Comparison of ENCODE assay signal across 25 cellular contexts in the genomic region with DNA sequence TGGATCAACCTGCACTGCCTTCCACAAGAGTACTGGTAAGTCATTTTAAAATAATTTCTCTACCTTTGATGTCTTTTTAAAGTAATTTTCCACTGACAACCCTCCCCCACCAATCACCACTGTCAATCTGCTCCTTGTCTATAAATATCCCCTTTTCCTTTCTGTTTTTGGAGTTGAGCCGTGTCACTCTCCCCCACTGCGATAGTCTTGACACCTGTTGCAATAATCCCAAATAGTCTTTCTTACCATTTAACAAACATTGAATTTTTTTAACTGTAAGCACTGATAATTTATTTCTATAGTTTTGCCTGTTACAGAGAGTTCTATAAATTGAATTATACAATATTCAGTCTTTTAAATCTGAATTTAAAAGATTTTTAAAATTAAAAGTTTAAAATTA.
"Had no signal": no experiment of that assay in that cellular context is flagged by ENCODE, and none has a peak within 500 bp of the region (broad histone marks: within the 10 kb centered on the region; RNA-seq: fewer than 3 reads in every experiment).

No MANE protein-coding gene starts in this region.

- H3K9me3 ChIP-seq: ovary, prostate gland, suprapubic skin, thoracic aorta, tibial artery, uterus had no signal

- H3K27ac ChIP-seq: lower lobe of right lung, ovary, prostate gland, spleen, suprapubic skin, thoracic aorta, tibial artery, uterus had no signal

- ATAC-seq: left cardiac atrium; left lobe of liver; left ventricle myocardium superior; lower lobe of right lung; naive thymus-derived CD4-positive, alpha-beta T cell; natural killer cell treated with Interleukin-12 subunit alpha and Interleukin-12 subunit beta and Interleukin-15 and Interleukin-18, amount 100 ng/mL, for 72 hours; right cardiac atrium; sciatic nerve; stimulated activated effector memory CD8-positive, alpha-beta T cell treated with anti-CD3 and anti-CD28 coated beads, Interleukin-12 subunit alpha, Interleukin-12 subunit beta, amount 100 ng/mL, for 72 hours had no signal

- H3K4me1 ChIP-seq: lower lobe of right lung, prostate gland, spleen, suprapubic skin, tibial artery, uterus had no signal

- H3K27me3 ChIP-seq: ovary, spleen, suprapubic skin, tibial artery, uterus had no signal

- H3K4me3 ChIP-seq: lower lobe of right lung, ovary, prostate gland, spleen, suprapubic skin, thoracic aorta, tibial artery, uterus had no signal

- H3K36me3 ChIP-seq: lower lobe of right lung, ovary, prostate gland, spleen, suprapubic skin, thoracic aorta, tibial artery, uterus had no signal

- FAIRE-seq: keratinocyte, small intestine had no signal

- DNase-seq: hippocampal formation; kidney glomerular epithelial cell; left cardiac atrium; left ventricle myocardium superior; lower lobe of right lung; mammary epithelial cell; naive thymus-derived CD4-positive, alpha-beta T cell; ovary; retina; right cardiac atrium; small intestine; spleen; stimulated activated CD4-positive, alpha-beta T cell treated with anti-CD3 and anti-CD28 coated beads, Interleukin-4, amount 100 ng/mL, for 24 hours; stimulated activated naive CD4-positive, alpha-beta T cell; tibial artery; trophoblast cell; uterus had no signal
